In genomic region chr7:129009437-129009836, GRCh38 we compare ENCODE assay signal across 11 cellular contexts. TPM values are rescaled to one million over a fixed set of nuclear protein-coding genes. Genes with fewer than 3 reads are reported as not detected.
A peak's percentile ranks its signal among the peaks of the same experiment; 100 is the strongest.
DNase-seq lines count a peak whose midpoint lies in the region; ATAC-seq and TF ChIP-seq lines count a peak whose summit lies in the region.
"Had no signal": no experiment of that assay in that cellular context is flagged by ENCODE, and none has a peak within 500 bp of the region (broad histone marks: within the 10 kb centered on the region; RNA-seq: fewer than 3 reads in every experiment).

No MANE protein-coding gene starts in this region.

- intact Hi-C loops in activated T-helper 2 cell treated with anti-CD3 and anti-CD28 coated beads, Interferon-gamma antibody, Interleukin-2, Interleukin-4, amounts not matched to agents 10 μg/mL and 5 μg/mL and 100 μg/mL, durations not matched to agents 14 hours and 24 hours and 36 hours (cut with micrococcal nuclease) = loop anchor here (1.0 to 5.0 kb wide), 3 partner anchors 9 to 78 kb away; partner anchors contain the start of gene TNPO3
- intact Hi-C loops in right cardiac atrium (cut with DNase I) = no loop called here

- peaks cover 30% of the 10 kb centered on the region for H3K4me1 Mint-ChIP-seq in activated T-helper 2 cell treated with anti-CD3 and anti-CD28 coated beads, Interferon-gamma antibody, Interleukin-2, Interleukin-4, amounts not matched to agents 10 μg/mL and 5 μg/mL and 100 μg/mL, durations not matched to agents 14 hours and 24 hours and 36 hours (ENCODE audit: low read depth)

- H3K4me3 ChIP-seq in right cardiac atrium (ENCODE audit: low read length) = no peak overlapping the region

- in situ Hi-C loops in GM13977 (cut with MboI; ENCODE audit: low pct_unique_long_range_greater_than_20kb, low sequenced_read_pairs, unreplicated experiment) = no loop called here

- TF ChIP-seq CTCF in GM13977 (IDR thresholded peaks at IDR 0.05; ENCODE audit: extremely low read depth, insufficient read depth, missing control alignments) = no peak

- H3K9me3 Mint-ChIP-seq in activated T-helper 2 cell treated with anti-CD3 and anti-CD28 coated beads, Interferon-gamma antibody, Interleukin-2, Interleukin-4, amounts not matched to agents 10 μg/mL and 5 μg/mL and 100 μg/mL, durations not matched to agents 14 hours and 24 hours and 36 hours = no peaks in the 10 kb centered on the region
- H3K9me3 Mint-ChIP-seq: nephron had no signal

- H3K27ac Mint-ChIP-seq in activated T-helper 2 cell treated with anti-CD3 and anti-CD28 coated beads, Interferon-gamma antibody, Interleukin-2, Interleukin-4, amounts not matched to agents 10 μg/mL and 5 μg/mL and 100 μg/mL, durations not matched to agents 14 hours and 24 hours and 36 hours = peak overlapping the region; percentile 87
- H3K27ac Mint-ChIP-seq: nephron had no signal

- peak; percentile 76 for ATAC-seq in GM19397 (IDR thresholded peaks at IDR 0.05; ENCODE audit: unreplicated experiment)
- peak; percentile 49 for ATAC-seq in HG03095 (IDR thresholded peaks at IDR 0.05; ENCODE audit: unreplicated experiment)
- no peak for ATAC-seq in right cardiac atrium

- DNase-seq in GM13977 (ENCODE audit: low spot score) (peak; percentile 39), right cardiac atrium (no peak), DMS153 (lab: John Stamatoyannopoulos, UW) (no peak), D341Med (ENCODE audit: low spot score) (no peak)
- no peak for DNase-seq in activated T-helper 2 cell treated with anti-CD3 and anti-CD28 coated beads, Interferon-gamma antibody, Interleukin-2, Interleukin-4, amounts not matched to agents 10 μg/mL and 5 μg/mL and 100 μg/mL, durations not matched to agents 14 hours and 24 hours and 36 hours (ENCODE audit: low spot score)
- no peak for DNase-seq in activated CD4-positive, alpha-beta T cell treated with anti-CD3 and anti-CD28 coated beads for 48 hours
- DNase-seq: hypothalamus, NCI-H2081 treated with DMSO at 0.1 percent for 48 hours had no signal

- H3K27ac ChIP-seq in right cardiac atrium (ENCODE audit: low read length) = no peak overlapping the region

- no peaks in the 10 kb centered on the region for H3K27me3 ChIP-seq in right cardiac atrium (ENCODE audit: control insufficient read depth, insufficient read depth)

- no peaks in the 10 kb centered on the region for H3K27me3 Mint-ChIP-seq in activated T-helper 2 cell treated with anti-CD3 and anti-CD28 coated beads, Interferon-gamma antibody, Interleukin-2, Interleukin-4, amounts not matched to agents 10 μg/mL and 5 μg/mL and 100 μg/mL, durations not matched to agents 14 hours and 24 hours and 36 hours (ENCODE audit: low read depth)

- 81% methylated on average over 3 of the region's 3 CpGs for WGBS in right cardiac atrium

- H3K4me1 ChIP-seq in right cardiac atrium (ENCODE audit: control insufficient read depth, insufficient read depth, low read length) = no peaks in the 10 kb centered on the region

- H3K36me3 Mint-ChIP-seq in activated T-helper 2 cell treated with anti-CD3 and anti-CD28 coated beads, Interferon-gamma antibody, Interleukin-2, Interleukin-4, amounts not matched to agents 10 μg/mL and 5 μg/mL and 100 μg/mL, durations not matched to agents 14 hours and 24 hours and 36 hours (ENCODE audit: low read depth) = peaks cover 74% of the 10 kb centered on the region

- no peak overlapping the region for H3K4me3 Mint-ChIP-seq in activated T-helper 2 cell treated with anti-CD3 and anti-CD28 coated beads, Interferon-gamma antibody, Interleukin-2, Interleukin-4, amounts not matched to agents 10 μg/mL and 5 μg/mL and 100 μg/mL, durations not matched to agents 14 hours and 24 hours and 36 hours (ENCODE audit: low read depth)
- H3K4me3 Mint-ChIP-seq: nephron had no signal

- H3K9me3 ChIP-seq in right cardiac atrium (ENCODE audit: control insufficient read depth, low read length) = no peaks in the 10 kb centered on the region

RNA-seq across cellular contexts. Expression of gene TNPO3, which starts 45.5 kb away (rescaled TPM):
- total RNA-seq in activated T-helper 2 cell treated with anti-CD3 and anti-CD28 coated beads, Interferon-gamma antibody, Interleukin-2, Interleukin-4, amounts not matched to agents 10 μg/mL and 5 μg/mL and 100 μg/mL, durations not matched to agents 14 hours and 24 hours and 36 hours = 53.3 and 53.7 TPM in 2 replicates
- 10 to 100 TPM; 23.0 to 29.5 (median 27.2) TPM for total RNA-seq in right cardiac atrium
- 12.2 TPM for polyA plus RNA-seq in right cardiac atrium

Comparison
In these comparisons a context has a peak if more than half of its experiments do, and no peak if none do; other contexts are left out.
1. ATAC-seq: peak in GM19397 (single experiment) and HG03095 (single experiment); none in right cardiac atrium (0 of 2).